Comparison of ENCODE assay signal across 18 cellular contexts in genomic region chr7:38902443-38902842, GRCh38.
"Had no signal": no experiment of that assay in that cellular context is flagged by ENCODE, and none has a peak within 500 bp of the region (broad histone marks: within the 10 kb centered on the region; RNA-seq: fewer than 3 reads in every experiment).

No MANE protein-coding gene starts in this region.

- H3K9me3 Mint-ChIP-seq: activated naive CD8-positive, alpha-beta T cell treated with anti-CD3 and anti-CD28 coated beads for 36 hours; activated T-cell treated with anti-CD3 and anti-CD28 coated beads, Interleukin-2, amount 50 U/mL, for 4 hours; stimulated activated memory B cell treated with anti-CD40 and anti-IgM and Interleukin-4, amounts not matched to agents 10 μg/mL and 1 μg/mL and 100 μg/mL, for 72 hours had no signal

- DNase-seq: activated effector memory CD4-positive, alpha-beta T cell treated with anti-CD3 and anti-CD28 coated beads, Interleukin-2, amount 50 U/mL, for 16 hours; activated naive CD8-positive, alpha-beta T cell treated with anti-CD3 and anti-CD28 coated beads for 36 hours; activated T-cell treated with anti-CD3 and anti-CD28 coated beads, Interleukin-2, amount 50 U/mL, for 4 hours; anterior cingulate cortex; dorsolateral prefrontal cortex; esophagus squamous epithelium; foreskin fibroblast; heart left ventricle; kidney; left ventricle myocardium inferior; right lobe of liver; spleen; stimulated activated CD4-positive, alpha-beta T cell treated with anti-CD3 and anti-CD28 coated beads, Interleukin-1b, Interleukin-23, amount 100 ng/mL, for 48 hours; substantia nigra; T-helper 2 cell; transverse colon had no signal

- H3K27me3 ChIP-seq: breast epithelium, dorsolateral prefrontal cortex, esophagus squamous epithelium, heart left ventricle, right lobe of liver, spleen, transverse colon had no signal

- H3K4me3 Mint-ChIP-seq: activated naive CD8-positive, alpha-beta T cell treated with anti-CD3 and anti-CD28 coated beads for 36 hours; activated T-cell treated with anti-CD3 and anti-CD28 coated beads, Interleukin-2, amount 50 U/mL, for 4 hours; stimulated activated memory B cell treated with anti-CD40 and anti-IgM and Interleukin-4, amounts not matched to agents 10 μg/mL and 1 μg/mL and 100 μg/mL, for 72 hours had no signal

- H3K36me3 ChIP-seq: breast epithelium, esophagus squamous epithelium, right lobe of liver, transverse colon had no signal

- H3K27me3 Mint-ChIP-seq: activated naive CD8-positive, alpha-beta T cell treated with anti-CD3 and anti-CD28 coated beads for 36 hours; stimulated activated memory B cell treated with anti-CD40 and anti-IgM and Interleukin-4, amounts not matched to agents 10 μg/mL and 1 μg/mL and 100 μg/mL, for 72 hours had no signal

- H3K4me1 ChIP-seq: breast epithelium, left ventricle myocardium inferior, right lobe of liver, transverse colon had no signal

- H3K27ac Mint-ChIP-seq: activated naive CD8-positive, alpha-beta T cell treated with anti-CD3 and anti-CD28 coated beads for 36 hours; stimulated activated memory B cell treated with anti-CD40 and anti-IgM and Interleukin-4, amounts not matched to agents 10 μg/mL and 1 μg/mL and 100 μg/mL, for 72 hours had no signal

- H3K4me3 ChIP-seq: breast epithelium, dorsolateral prefrontal cortex, esophagus squamous epithelium, heart left ventricle, left ventricle myocardium inferior, right lobe of liver, spleen, transverse colon had no signal

- H3K27ac ChIP-seq: breast epithelium, dorsolateral prefrontal cortex, esophagus squamous epithelium, heart left ventricle, left ventricle myocardium inferior, right lobe of liver, spleen, transverse colon had no signal

- H3K9me3 ChIP-seq: breast epithelium, esophagus squamous epithelium, heart left ventricle, left ventricle myocardium inferior, right lobe of liver, spleen, transverse colon had no signal
